In genomic region chr10:84988011-84988410, GRCh38 we compare ENCODE assay signal across 32 cellular contexts.
"Had no signal": no experiment of that assay in that cellular context is flagged by ENCODE, and none has a peak within 500 bp of the region (broad histone marks: within the 10 kb centered on the region; RNA-seq: fewer than 3 reads in every experiment).

No MANE protein-coding gene starts in this region.

- H3K4me1 ChIP-seq: adrenal gland, ascending aorta, breast epithelium had no signal

- H3K4me3 ChIP-seq: adrenal gland, ascending aorta, body of pancreas, breast epithelium, cardiac muscle cell had no signal

- H3K9me3 ChIP-seq: adrenal gland, ascending aorta, breast epithelium had no signal

- H3K27ac ChIP-seq: adrenal gland, ascending aorta, body of pancreas, brain microvascular endothelial cell, breast epithelium, cardiac muscle cell had no signal

- H3K27me3 ChIP-seq: adrenal gland, ascending aorta, body of pancreas, brain microvascular endothelial cell, breast epithelium, cardiac muscle cell had no signal

- DNase-seq: activated effector memory CD4-positive, alpha-beta T cell treated with anti-CD3 and anti-CD28 coated beads, Interleukin-2, amount 50 U/mL, for 16 hours; activated effector memory CD4-positive, alpha-beta T cell treated with Interleukin-2 at 50 U/mL for 16 hours; activated gamma-delta T cell; activated gamma-delta T cell treated with Interleukin-2 at 50 U/mL for 16 hours; activated naive CD4-positive, alpha-beta T cell; activated naive CD4-positive, alpha-beta T cell treated with anti-CD3 and anti-CD28 coated beads for 36 hours; activated naive CD4-positive, alpha-beta T cell treated with anti-CD3 and anti-CD28 coated beads, Interleukin-2, amount 10 ng/mL, durations not matched to agents 7 days and 5 days; activated naive CD4-positive, alpha-beta T cell treated with anti-CD3 and anti-CD28 coated beads, Interleukin-2, amount 50 U/mL, for 16 hours; activated naive CD4-positive, alpha-beta T cell treated with Interleukin-2 at 50 U/mL for 16 hours; activated naive CD8-positive, alpha-beta T cell treated with anti-CD3 and anti-CD28 coated beads for 36 hours; activated naive CD8-positive, alpha-beta T cell treated with anti-CD3 and anti-CD28 coated beads, Interleukin-2, amount 10 ng/mL, durations not matched to agents 7 days and 5 days; activated naive CD8-positive, alpha-beta T cell treated with anti-CD3 and anti-CD28 coated beads, Interleukin-2, amount 50 U/mL, for 24 hours; activated T-cell treated with anti-CD3 and anti-CD28 coated beads, Interleukin-2, amount 50 U/mL, for 1 hour; activated T-cell treated with anti-CD3 and anti-CD28 coated beads, Interleukin-2, amount 50 U/mL, for 24 hours; activated T-cell treated with anti-CD3 and anti-CD28 coated beads, Interleukin-2, amount 50 U/mL, for 4 hours; activated T-cell treated with anti-CD3 and anti-CD28 coated beads, Interleukin-2, amount 50 U/mL, for 48 hours; activated T-cell treated with anti-CD3 and anti-CD28 coated beads, Interleukin-2, amount 50 U/mL, for 72 hours; adrenal gland; amniotic stem cell; amygdala; anterior cingulate cortex; aorta; body of pancreas; brain microvascular endothelial cell; caudate nucleus; central memory CD4-positive, alpha-beta T cell; cerebellar nuclear complex had no signal

- ATAC-seq: activated naive CD4-positive, alpha-beta T cell treated with anti-CD3 and anti-CD28 coated beads, Interleukin-2, amount 50 U/mL, for 72 hours; activated naive CD8-positive, alpha-beta T cell treated with anti-CD3 and anti-CD28 coated beads, Interleukin-2, amount 50 U/mL, for 24 hours; activated T-cell treated with anti-CD3 and anti-CD28 coated beads, Interleukin-2, amount 50 U/mL, for 4 hours; activated T-cell treated with anti-CD3 and anti-CD28 coated beads, Interleukin-2, amount 50 U/mL, for 72 hours; activated T-helper 17 cell treated with anti-CD3 and anti-CD28 coated beads, Interleukin-2, amount 50 U/mL, for 72 hours; body of pancreas had no signal

- H3K36me3 ChIP-seq: adrenal gland, ascending aorta, brain microvascular endothelial cell, breast epithelium, cardiac muscle cell had no signal
